14 cellular contexts compared by ENCODE assay signal in genomic region chr12:6198556-6198955, GRCh38. TPM values are rescaled to one million over a fixed set of nuclear protein-coding genes. Genes with fewer than 3 reads are reported as not detected.
A peak's percentile ranks its signal among the peaks of the same experiment; 100 is the strongest.
DNase-seq lines count a peak whose midpoint lies in the region; TF ChIP-seq lines count a peak whose summit lies in the region.
"Had no signal": no experiment of that assay in that cellular context is flagged by ENCODE, and none has a peak within 500 bp of the region (broad histone marks: within the 10 kb centered on the region; RNA-seq: fewer than 3 reads in every experiment).

No MANE protein-coding gene starts in this region.

- no peaks in the 10 kb centered on the region for H3K79me2 ChIP-seq in OCI-LY7 (ENCODE audit: insufficient read depth, low read depth, low read length)

- no peak for DNase-seq in left ventricle myocardium inferior
- DNase-seq in cardiac septum (ENCODE audit: low spot score): no peak
- no peak for DNase-seq in endodermal cell
- no peak for DNase-seq in prostate gland (ENCODE audit: low spot score)
- DNase-seq in OCI-LY7 (ENCODE audit: low spot score): no peak
- no peak for DNase-seq in cerebellar nuclear complex (lab: John Stamatoyannopoulos, UW)
- DNase-seq in G401 (ENCODE audit: low spot score): no peak
- no peak for DNase-seq in NCI-H69 (lab: John Stamatoyannopoulos, UW)
- DNase-seq: activated CD8-positive, alpha-beta memory T cell treated with anti-CD3 and anti-CD28 coated beads, Interleukin-2, amount 10 ng/mL, durations not matched to agents 7 days and 5 days; activated naive CD4-positive, alpha-beta T cell treated with anti-CD3 and anti-CD28 coated beads for 36 hours; MV-4-11; naive thymus-derived CD4-positive, alpha-beta T cell; NCI-H2171; NK-92 treated with Interleukin-12 subunit alpha and Interleukin-12 subunit beta, amount 100 ng/mL, for 24 hours had no signal

- TF ChIP-seq POLR2A in prostate gland (IDR thresholded peaks at IDR 0.05): no peak

- peaks cover 25% of the 10 kb centered on the region for H3K27me3 ChIP-seq in left ventricle myocardium inferior (ENCODE audit: low read depth)
- H3K27me3 ChIP-seq in endodermal cell (ENCODE audit: control insufficient read depth, insufficient read depth, low read length, poor library complexity, severe bottlenecking): peaks cover 43% of the 10 kb centered on the region
- H3K27me3 ChIP-seq in prostate gland (replicated peaks; ENCODE audit: insufficient read depth): no peaks in the 10 kb centered on the region

- H3K4me1 ChIP-seq in left ventricle myocardium inferior: peaks cover 54% of the 10 kb centered on the region
- no peaks in the 10 kb centered on the region for H3K4me1 ChIP-seq in endodermal cell (ENCODE audit: control insufficient read depth, insufficient read depth, low read length)
- peaks cover 33% of the 10 kb centered on the region for H3K4me1 ChIP-seq in prostate gland (replicated peaks)
- peaks cover 14% of the 10 kb centered on the region for H3K4me1 ChIP-seq in OCI-LY7 (ENCODE audit: insufficient read depth, low read length, poor library complexity, severe bottlenecking)

- H3K4me2 ChIP-seq in OCI-LY7 (ENCODE audit: low read length): no peak overlapping the region

- H3K36me3 Mint-ChIP-seq in endodermal cell (ENCODE audit: low read depth): no peaks in the 10 kb centered on the region
- H3K36me3 Mint-ChIP-seq: activated CD8-positive, alpha-beta memory T cell treated with anti-CD3 and anti-CD28 coated beads, Interleukin-2, amount 10 ng/mL, durations not matched to agents 7 days and 5 days had no signal

- H3K36me3 ChIP-seq in left ventricle myocardium inferior (no peaks in the 10 kb centered on the region), endodermal cell (ENCODE audit: control insufficient read depth, insufficient read depth, low read length) (no peaks in the 10 kb centered on the region), prostate gland (no peaks in the 10 kb centered on the region), OCI-LY7 (ENCODE audit: insufficient read depth, low read length) (no peaks in the 10 kb centered on the region)

- BruUV-seq in OCI-LY7 (replicated peaks; lab: Mats Ljungman, UMichigan): no TSS peak

- in situ Hi-C loops in G401 (cut with HindIII; ENCODE audit: low sequenced_read_pairs): no loop called here

- intact Hi-C loops in left ventricle myocardium inferior (cut with micrococcal nuclease): no loop called here
- intact Hi-C loops in cardiac septum (cut with DNase I): loop anchor here (5.0 to 10.0 kb wide), 2 partner anchors 34 to 134 kb away; no protein-coding TSS in a partner anchor
- intact Hi-C loops in prostate gland (cut with DNase I): loop anchor here (5.0 kb wide), 1 partner anchor 136 kb away; no protein-coding TSS in a partner anchor
- intact Hi-C loops in OCI-LY7 (cut with micrococcal nuclease; ENCODE audit: unreplicated experiment): no loop called here

- H3K4me1 Mint-ChIP-seq in endodermal cell: peaks cover 47% of the 10 kb centered on the region

- CTCF ChIA-PET in OCI-LY7 (lab: Charles Lee; ENCODE audit: unreplicated experiment): no interaction called here

- H3K27ac ChIP-seq in left ventricle myocardium inferior (replicated peaks) (peak overlapping the region; percentile 92), endodermal cell (ENCODE audit: low read depth, low read length) (no peak overlapping the region), prostate gland (peak overlapping the region; percentile 98), OCI-LY7 (ENCODE audit: low read depth, low read length, poor library complexity, severe bottlenecking) (no peak overlapping the region)

- H3K9ac ChIP-seq in endodermal cell (ENCODE audit: extremely low read depth, low read length, poor library complexity, severe bottlenecking): no peak overlapping the region

- 66 to 90% methylated on average over 2 to 6 of the region's 6 CpGs for WGBS in endodermal cell (ENCODE audit: insufficient coverage in 1 of 2, insufficient read length in 1 of 2), 2 experiments
- WGBS in prostate gland: 95% methylated on average over 6 of the region's 6 CpGs

- H3K9me3 ChIP-seq in left ventricle myocardium inferior (replicated peaks): no peaks in the 10 kb centered on the region
- no peaks in the 10 kb centered on the region for H3K9me3 ChIP-seq in endodermal cell (ENCODE audit: control insufficient read depth, low read length)
- no peaks in the 10 kb centered on the region for H3K9me3 ChIP-seq in prostate gland
- no peaks in the 10 kb centered on the region for H3K9me3 ChIP-seq in OCI-LY7 (ENCODE audit: low read length)

- POLR2A ChIA-PET in OCI-LY7 (lab: Charles Lee): no interaction called here

- peak overlapping the region; percentile 31 for H3K27ac Mint-ChIP-seq in endodermal cell
- H3K27ac Mint-ChIP-seq: activated CD8-positive, alpha-beta memory T cell treated with anti-CD3 and anti-CD28 coated beads, Interleukin-2, amount 10 ng/mL, durations not matched to agents 7 days and 5 days; activated naive CD4-positive, alpha-beta T cell treated with anti-CD3 and anti-CD28 coated beads for 36 hours had no signal

- H3K4me3 ChIP-seq in left ventricle myocardium inferior: no peak overlapping the region
- no peak overlapping the region for H3K4me3 ChIP-seq in endodermal cell (ENCODE audit: low read length)
- H3K4me3 ChIP-seq in prostate gland: no peak overlapping the region
- H3K4me3 ChIP-seq in OCI-LY7 (ENCODE audit: low read depth, low read length, poor library complexity, severe bottlenecking): no peak overlapping the region

- H3K4me3 Mint-ChIP-seq in endodermal cell: peak overlapping the region; percentile 67
- H3K4me3 Mint-ChIP-seq: activated CD8-positive, alpha-beta memory T cell treated with anti-CD3 and anti-CD28 coated beads, Interleukin-2, amount 10 ng/mL, durations not matched to agents 7 days and 5 days; activated naive CD4-positive, alpha-beta T cell treated with anti-CD3 and anti-CD28 coated beads for 36 hours had no signal

- H3K27me3 Mint-ChIP-seq in endodermal cell (ENCODE audit: insufficient read depth): peaks cover 18% of the 10 kb centered on the region

- H2AFZ ChIP-seq in OCI-LY7 (ENCODE audit: low read length): no peak overlapping the region

- H3K9me2 ChIP-seq in OCI-LY7 (ENCODE audit: insufficient read depth, low read length): no peaks in the 10 kb centered on the region

- TF ChIP-seq CTCF in left ventricle myocardium inferior (IDR thresholded peaks at IDR 0.05; ENCODE audit: borderline replicate concordance) (no peak), endodermal cell (conservative IDR thresholded peaks at IDR 0.05) (no peak), prostate gland (IDR thresholded peaks at IDR 0.05) (no peak), OCI-LY7 (conservative IDR thresholded peaks at IDR 0.05; ENCODE audit: low read length) (no peak)

- H4K20me1 ChIP-seq in OCI-LY7 (ENCODE audit: insufficient read depth, low read length): no peaks in the 10 kb centered on the region

- H3K9me3 Mint-ChIP-seq in endodermal cell: no peaks in the 10 kb centered on the region
- H3K9me3 Mint-ChIP-seq: activated naive CD4-positive, alpha-beta T cell treated with anti-CD3 and anti-CD28 coated beads for 36 hours; naive thymus-derived CD4-positive, alpha-beta T cell had no signal

RNA-seq across cellular contexts. Expression of gene CD9, which starts 1.6 kb away (rescaled TPM):
- total RNA-seq in left ventricle myocardium inferior (55.5 TPM), cardiac septum (70.2 TPM), endodermal cell (10 to 100 TPM; 33.5 to 99.1 TPM), prostate gland (100 to 1,000 TPM; 198 to 845 TPM), OCI-LY7 (2022) (not detected in 2 replicates)
- polyA plus RNA-seq in endodermal cell (2013, experiment 1 of 2): 26.5 TPM
- polyA plus RNA-seq in endodermal cell (2013, experiment 2 of 2): 22.0 TPM
- not detected in 2 replicates for total RNA-seq in OCI-LY7 (2014; rRNA removed; shearing (Covaris generic))
- total RNA-seq in G401 (2014; rRNA removed; shearing (Covaris generic)): 34.3 and 46.6 TPM in 2 replicates

Comparison
In these comparisons a context has a peak if more than half of its experiments do, and no peak if none do; other contexts are left out.
1. intact Hi-C loops: an anchor here in cardiac septum (5.0 to 10.0 kb wide) and prostate gland (5.0 kb wide); none called in left ventricle myocardium inferior and OCI-LY7.
2. H3K27ac ChIP-seq: peak in left ventricle myocardium inferior (single experiment) and prostate gland (2 of 2); none in endodermal cell (single experiment) and OCI-LY7 (single experiment).
3. RNA of gene CD9, which starts 1.6 kb away (total RNA-seq): 198 to 845 TPM in prostate gland, 33.5 to 99.1 TPM in endodermal cell, 70.2 TPM in cardiac septum (single experiment), 55.5 TPM in left ventricle myocardium inferior (single experiment) and 34.3 to 46.6 TPM in G401; not detected in OCI-LY7; every median in the first group is over 10 times any median in the second.